8 cellular contexts compared by ENCODE assay signal in genomic region chr3:112111785-112112402, GRCh38. TPM values are rescaled to one million over a fixed set of nuclear protein-coding genes. Genes with fewer than 3 reads are reported as not detected.
A peak's percentile ranks its signal among the peaks of the same experiment; 100 is the strongest.
DNase-seq lines count a peak whose midpoint lies in the region; ATAC-seq and TF ChIP-seq lines count a peak whose summit lies in the region.

No MANE protein-coding gene starts in this region.

- peaks cover 9 to 24% (median 12%) of the 10 kb centered on the region in 3 donors for H3K27me3 Mint-ChIP-seq in CD14-positive monocyte (ENCODE audit: low read depth in 3 of 3)

- intact Hi-C loops in CD14-positive monocyte (cut with micrococcal nuclease): loop anchor here (5.0 kb wide), 2 partner anchors 405 to 420 kb away; no protein-coding TSS in a partner anchor

- no peaks in the 10 kb centered on the region for H3K36me3 Mint-ChIP-seq in CD14-positive monocyte

- ATAC-seq in GM19043 (IDR thresholded peaks at IDR 0.05; ENCODE audit: low read depth, unreplicated experiment) (peak; percentile 45), HG03159 (IDR thresholded peaks at IDR 0.05; ENCODE audit: unreplicated experiment) (peak; percentile 44)
- ATAC-seq in activated CD4-positive, CD25-positive, alpha-beta regulatory T cell treated with anti-CD3 and anti-CD28 coated beads, Interleukin-2, amount 50 U/mL, for 24 hours: peak; percentile 81 to 88

- H3K9me3 Mint-ChIP-seq in CD14-positive monocyte: no peaks in the 10 kb centered on the region

- DNase-seq in CD14-positive monocyte (ENCODE audit: low spot score) (peak; percentile 66), NCI-H345 treated with DMSO at 0.1 percent for 48 hours (lab: John Stamatoyannopoulos, UW; ENCODE audit: unreplicated experiment) (peak; percentile 32), dermis microvascular lymphatic vessel endothelial cell (ENCODE audit: low read depth in 2 of 2) (peak; percentile 47 to 77), medulla oblongata (ENCODE audit: extremely low spot score) (peak; percentile 82)
- peak; percentile 29 to 43 for DNase-seq in stimulated activated CD8-positive, alpha-beta memory T cell treated with anti-CD3 and anti-CD28 coated beads, Interleukin-7, amount 100 ng/mL, for 4 hours (ENCODE audit: low read depth in 2 of 2)

- no peak overlapping the region for H3K4me3 Mint-ChIP-seq in CD14-positive monocyte

- H3K27ac Mint-ChIP-seq in CD14-positive monocyte: no peak overlapping the region

- peak; percentile 92 for TF ChIP-seq CTCF in CD14-positive monocyte (IDR thresholded peaks at IDR 0.05)

- peaks cover 6% of the 10 kb centered on the region for H3K4me1 Mint-ChIP-seq in CD14-positive monocyte

RNA-seq across cellular contexts. Expression of gene GCSAM, which starts 21.2 kb away (rescaled TPM):
- polyA plus RNA-seq in CD14-positive monocyte: under 1 TPM in 1 of 2 donors, not detected in 1; 0.10 TPM
- not detected in 2 replicates for total RNA-seq in dermis microvascular lymphatic vessel endothelial cell

RNA-seq across cellular contexts. Expression of gene C3orf52, which starts 25.7 kb away (rescaled TPM):
- polyA plus RNA-seq in CD14-positive monocyte: not detected
- total RNA-seq in dermis microvascular lymphatic vessel endothelial cell: 8.1 and 10.0 TPM in 2 replicates

Comparison
In these comparisons a context has a peak if more than half of its experiments do, and no peak if none do; other contexts are left out.
1. Peak in every context shown above with its lines: DNase-seq and ATAC-seq.
2. DNase-seq: peak in every context shown above with its lines; median percentile 82 in medulla oblongata; 66 in CD14-positive monocyte; 62 in dermis microvascular lymphatic vessel endothelial cell; 36 in stimulated activated CD8-positive, alpha-beta memory T cell treated with anti-CD3 and anti-CD28 coated beads, Interleukin-7, amount 100 ng/mL, for 4 hours; 32 in NCI-H345 treated with DMSO at 0.1 percent for 48 hours.